ENCODE assay signal across 1 cellular context in genomic region chr12:124470139-124470538, GRCh38.
TF ChIP-seq lines count a peak whose summit lies in the region.

No MANE protein-coding gene starts in this region.

TF ChIP-seq in K562, 482 proteins besides CTCF, POLR2A, EP300 and RAD21 (continued from another document):
- TF ChIP-seq, protein P1, sequence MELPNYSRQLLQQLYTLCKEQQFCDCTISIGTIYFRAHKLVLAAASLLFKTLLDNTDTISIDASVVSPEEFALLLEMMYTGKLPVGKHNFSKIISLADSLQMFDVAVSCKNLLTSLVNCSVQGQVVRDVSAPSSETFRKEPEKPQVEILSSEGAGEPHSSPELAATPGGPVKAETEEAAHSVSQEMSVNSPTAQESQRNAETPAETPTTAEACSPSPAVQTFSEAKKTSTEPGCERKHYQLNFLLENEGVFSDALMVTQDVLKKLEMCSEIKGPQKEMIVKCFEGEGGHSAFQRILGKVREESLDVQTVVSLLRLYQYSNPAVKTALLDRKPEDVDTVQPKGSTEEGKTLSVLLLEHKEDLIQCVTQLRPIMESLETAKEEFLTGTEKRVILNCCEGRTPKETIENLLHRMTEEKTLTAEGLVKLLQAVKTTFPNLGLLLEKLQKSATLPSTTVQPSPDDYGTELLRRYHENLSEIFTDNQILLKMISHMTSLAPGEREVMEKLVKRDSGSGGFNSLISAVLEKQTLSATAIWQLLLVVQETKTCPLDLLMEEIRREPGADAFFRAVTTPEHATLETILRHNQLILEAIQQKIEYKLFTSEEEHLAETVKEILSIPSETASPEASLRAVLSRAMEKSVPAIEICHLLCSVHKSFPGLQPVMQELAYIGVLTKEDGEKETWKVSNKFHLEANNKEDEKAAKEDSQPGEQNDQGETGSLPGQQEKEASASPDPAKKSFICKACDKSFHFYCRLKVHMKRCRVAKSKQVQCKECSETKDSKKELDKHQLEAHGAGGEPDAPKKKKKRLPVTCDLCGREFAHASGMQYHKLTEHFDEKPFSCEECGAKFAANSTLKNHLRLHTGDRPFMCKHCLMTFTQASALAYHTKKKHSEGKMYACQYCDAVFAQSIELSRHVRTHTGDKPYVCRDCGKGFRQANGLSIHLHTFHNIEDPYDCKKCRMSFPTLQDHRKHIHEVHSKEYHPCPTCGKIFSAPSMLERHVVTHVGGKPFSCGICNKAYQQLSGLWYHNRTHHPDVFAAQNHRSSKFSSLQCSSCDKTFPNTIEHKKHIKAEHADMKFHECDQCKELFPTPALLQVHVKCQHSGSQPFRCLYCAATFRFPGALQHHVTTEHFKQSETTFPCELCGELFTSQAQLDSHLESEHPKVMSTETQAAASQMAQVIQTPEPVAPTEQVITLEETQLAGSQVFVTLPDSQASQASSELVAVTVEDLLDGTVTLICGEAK (IDR thresholded peaks at IDR 0.05), result no peak
- TF ChIP-seq, protein P1 (CRISPR knock-in tag; IDR thresholded peaks at IDR 0.05), result no peak
- TF ChIP-seq MAZ (CRISPR knock-in tag; conservative IDR thresholded peaks at IDR 0.05 in 1 of 2, IDR thresholded peaks at IDR 0.05 in 1 of 2), result no peak
- no peak for TF ChIP-seq GMEB1 (CRISPR knock-in tag; IDR thresholded peaks at IDR 0.05)
